9 cellular contexts compared by ENCODE assay signal in genomic region chr6:116568851-116569755, GRCh38. TPM values are rescaled to one million over a fixed set of nuclear protein-coding genes. Genes with fewer than 3 reads are reported as not detected.
DNase-seq lines count a peak whose midpoint lies in the region; TF ChIP-seq lines count a peak whose summit lies in the region.
"Had no signal": no experiment of that assay in that cellular context is flagged by ENCODE, and none has a peak within 500 bp of the region (broad histone marks: within the 10 kb centered on the region; RNA-seq: fewer than 3 reads in every experiment).

No MANE protein-coding gene starts in this region.

- no peak for TF ChIP-seq CTCF in OCI-LY1 (IDR thresholded peaks at IDR 0.05; ENCODE audit: low read length)

- peak overlapping the region; percentile 61 for H3K27ac ChIP-seq in GM23248
- H3K27ac ChIP-seq in OCI-LY1 (ENCODE audit: low read depth, low read length, poor library complexity, severe bottlenecking): no peak overlapping the region

- in situ Hi-C loops in GM23248 (cut with MboI): no loop called here

- H3K4me3 Mint-ChIP-seq in immature natural killer cell: peak overlapping the region in 3 of 5 donors; percentile 6 to 56 (median 12)

- H4K20me1 ChIP-seq in GM23248 (ENCODE audit: insufficient read depth) (no peaks in the 10 kb centered on the region), OCI-LY1 (ENCODE audit: insufficient read depth, low read length) (no peaks in the 10 kb centered on the region)

- H3K4me2 ChIP-seq in GM23248 (ENCODE audit: unreplicated experiment) (peak overlapping the region; percentile 16), OCI-LY1 (ENCODE audit: low read length) (peak overlapping the region; percentile 64; the same call in 1 of the 2 replicates)

- WGBS in GM23248 (ENCODE audit: low coverage in 1 of 2, low lambda C conversion rate in 2 of 2, missing lambda C conversion rate in 2 of 2), 2 experiments: 75% methylated on average over 7 of the region's 7 CpGs

- no peaks in the 10 kb centered on the region for H3K36me3 ChIP-seq in GM23248 (ENCODE audit: low read depth)
- peaks cover 4% of the 10 kb centered on the region; the same call in 1 of the 2 replicates for H3K36me3 ChIP-seq in OCI-LY1 (ENCODE audit: insufficient read depth, low read length)

- peaks cover 0 to 3% (median 1%) of the 10 kb centered on the region in 3 donors for H3K36me3 Mint-ChIP-seq in immature natural killer cell

- no peaks in the 10 kb centered on the region for H3K9me3 Mint-ChIP-seq in immature natural killer cell

- H3K27me3 ChIP-seq in GM23248 (replicated peaks; ENCODE audit: insufficient read depth) (no peaks in the 10 kb centered on the region), OCI-LY1 (ENCODE audit: insufficient read depth, low read length) (no peaks in the 10 kb centered on the region)

- DNase-seq in GM23248 (peak; percentile 27), immature natural killer cell (no peak), NCI-H1105 treated with DMSO at 0.1 percent for 48 hours (lab: John Stamatoyannopoulos, UW) (no peak), middle frontal gyrus (ENCODE audit: extremely low spot score, low spot score) (no peak), retina (no peak)
- DNase-seq: central memory CD4-positive, alpha-beta T cell; NCI-H1417; nucleus accumbens had no signal

- peak overlapping the region in 3 of 6 donors; percentile 4 to 73 (median 14) for H3K27ac Mint-ChIP-seq in immature natural killer cell

- H3F3A ChIP-seq in GM23248 (ENCODE audit: insufficient read depth): peaks cover 31% of the 10 kb centered on the region
- H3F3A ChIP-seq in OCI-LY1 (ENCODE audit: insufficient read depth, low read length): no peaks in the 10 kb centered on the region

- peaks cover 45% of the 10 kb centered on the region for H3K79me2 ChIP-seq in GM23248 (ENCODE audit: insufficient read depth)
- H3K79me2 ChIP-seq in OCI-LY1 (ENCODE audit: insufficient read depth, low read length): peaks cover 25% of the 10 kb centered on the region

- peaks cover 39 to 48% of the 10 kb centered on the region in 2 donors for H3K4me1 Mint-ChIP-seq in immature natural killer cell

- no peaks in the 10 kb centered on the region for H3K9me3 ChIP-seq in GM23248 (ENCODE audit: low read depth)
- no peaks in the 10 kb centered on the region for H3K9me3 ChIP-seq in OCI-LY1 (ENCODE audit: low read length)

- H3K9ac ChIP-seq in GM23248 (peak overlapping the region; percentile 20; the same call in 1 of the 2 replicates), OCI-LY1 (ENCODE audit: low read length) (peak overlapping the region; percentile 85; the same call in 1 of the 2 replicates)

- H3K4me1 ChIP-seq in GM23248 (ENCODE audit: insufficient read depth): peaks cover 46% of the 10 kb centered on the region
- H3K4me1 ChIP-seq in OCI-LY1 (ENCODE audit: insufficient read depth, low read length, severe bottlenecking): peaks cover 30% of the 10 kb centered on the region

- H3K4me3 ChIP-seq in GM23248: no peak overlapping the region
- peak overlapping the region; percentile 85 for H3K4me3 ChIP-seq in OCI-LY1 (ENCODE audit: low read depth, low read length, poor library complexity, severe bottlenecking)

- no peaks in the 10 kb centered on the region for H3K9me2 ChIP-seq in GM23248 (ENCODE audit: insufficient read depth)
- H3K9me2 ChIP-seq in OCI-LY1 (ENCODE audit: low read depth, low read length): no peaks in the 10 kb centered on the region

- H3K27me3 Mint-ChIP-seq in immature natural killer cell (ENCODE audit: low read depth in 3 of 3): peaks cover 4 to 11% (median 5%) of the 10 kb centered on the region in 3 donors

- no peak overlapping the region for H2AFZ ChIP-seq in GM23248
- H2AFZ ChIP-seq in OCI-LY1 (ENCODE audit: low read length): no peak overlapping the region

RNA-seq across cellular contexts. Expression of gene RWDD1, which starts 2.2 kb away (rescaled TPM):
- 37.7 and 46.0 TPM in 2 replicates for total RNA-seq in GM23248 (2014; rRNA removed; shearing (Covaris generic))
- polyA plus RNA-seq in GM23248 (2016; fragmentation: Nextera tagmentation; extraction: Ambion mirVana) (102 and 112 TPM in 2 replicates), immature natural killer cell (10 to 100 TPM; 69.1 to 87.3 (median 70.4) TPM)

RNA-seq across cellular contexts. Expression of gene CALHM4, which starts 15.6 kb away (rescaled TPM):
- total RNA-seq in GM23248 (2014; rRNA removed; shearing (Covaris generic)): not detected in 2 replicates
- polyA plus RNA-seq in GM23248 (2016; fragmentation: Nextera tagmentation; extraction: Ambion mirVana) (not detected in 2 replicates), immature natural killer cell (not detected)

RNA-seq across cellular contexts. Expression of gene TRAPPC3L, which starts 23.6 kb away (rescaled TPM):
- 1.4 TPM in 1 of 2 replicates, not detected in the other for total RNA-seq in GM23248 (2014; rRNA removed; shearing (Covaris generic))
- 0.30 TPM in 1 of 2 replicates, not detected in the other for polyA plus RNA-seq in GM23248 (2016; fragmentation: Nextera tagmentation; extraction: Ambion mirVana)
- under 1 TPM in 2 of 3 donors, not detected in 1; 0.18 to 0.20 TPM for polyA plus RNA-seq in immature natural killer cell

RNA-seq across cellular contexts. Expression of gene RSPH4A, which starts 47.2 kb away (rescaled TPM):
- total RNA-seq in GM23248 (2014; rRNA removed; shearing (Covaris generic)): 1.0 TPM in 1 of 2 replicates, not detected in the other
- 0.15 TPM in 1 of 2 replicates, not detected in the other for polyA plus RNA-seq in GM23248 (2016; fragmentation: Nextera tagmentation; extraction: Ambion mirVana)
- polyA plus RNA-seq in immature natural killer cell: under 1 TPM in 1 of 3 donors, not detected in 2; 0.11 TPM

RNA-seq across cellular contexts. Expression of gene CALHM5, which starts 57.7 kb away (rescaled TPM):
- total RNA-seq in GM23248 (2014; rRNA removed; shearing (Covaris generic)): 8.2 and 9.8 TPM in 2 replicates
- polyA plus RNA-seq in GM23248 (2016; fragmentation: Nextera tagmentation; extraction: Ambion mirVana): 0.51 TPM in 2 replicates
- not detected for polyA plus RNA-seq in immature natural killer cell
